Comparison of ENCODE assay signal across 1 cellular context in the genomic region with DNA sequence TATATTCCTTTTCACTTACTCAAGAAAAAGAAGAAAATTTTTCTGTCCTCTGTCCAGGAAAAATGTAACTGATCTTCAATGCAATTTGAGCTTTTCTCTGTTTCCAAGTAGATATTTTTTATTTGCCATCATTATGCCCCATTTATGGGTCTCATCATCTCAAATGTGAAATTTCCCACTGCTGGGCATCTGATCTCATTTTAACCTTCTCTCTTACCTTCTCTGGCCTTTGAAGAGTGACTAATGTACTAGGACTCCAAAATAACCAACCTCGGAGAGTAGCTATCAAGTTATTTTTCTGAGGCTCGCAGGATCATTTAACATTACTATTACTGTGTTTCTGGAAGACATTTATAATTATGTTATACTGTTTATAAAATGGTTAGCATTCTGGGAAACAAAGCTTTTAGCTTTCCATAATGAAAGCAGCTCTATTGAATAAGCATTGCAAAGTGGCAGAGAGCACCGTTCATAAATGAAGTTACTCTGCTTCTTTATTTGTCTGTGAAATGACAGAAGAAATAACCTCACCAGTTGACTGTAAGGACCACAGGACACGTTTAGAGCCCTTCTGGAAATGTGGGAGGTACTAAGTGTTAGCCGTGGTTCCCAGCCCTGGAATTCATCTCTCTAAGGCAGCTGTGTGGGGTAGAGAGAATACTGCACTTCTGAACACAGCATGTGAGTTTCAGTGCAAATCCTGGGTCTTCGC.
TF ChIP-seq lines count a peak whose summit lies in the region.

No MANE protein-coding gene starts in this region.

TF ChIP-seq in GM23338, 12 proteins besides CTCF, POLR2A, EP300 and RAD21:
- TF ChIP-seq ZNF462 (CRISPR knock-in tag; IDR thresholded peaks at IDR 0.05) (no peak), ZNF331 (CRISPR knock-in tag; IDR thresholded peaks at IDR 0.05; ENCODE audit: low read depth) (no peak), EZH2phosphoT487 (IDR thresholded peaks at IDR 0.05; ENCODE audit: unreplicated experiment) (no peak)
